In the genomic region with DNA sequence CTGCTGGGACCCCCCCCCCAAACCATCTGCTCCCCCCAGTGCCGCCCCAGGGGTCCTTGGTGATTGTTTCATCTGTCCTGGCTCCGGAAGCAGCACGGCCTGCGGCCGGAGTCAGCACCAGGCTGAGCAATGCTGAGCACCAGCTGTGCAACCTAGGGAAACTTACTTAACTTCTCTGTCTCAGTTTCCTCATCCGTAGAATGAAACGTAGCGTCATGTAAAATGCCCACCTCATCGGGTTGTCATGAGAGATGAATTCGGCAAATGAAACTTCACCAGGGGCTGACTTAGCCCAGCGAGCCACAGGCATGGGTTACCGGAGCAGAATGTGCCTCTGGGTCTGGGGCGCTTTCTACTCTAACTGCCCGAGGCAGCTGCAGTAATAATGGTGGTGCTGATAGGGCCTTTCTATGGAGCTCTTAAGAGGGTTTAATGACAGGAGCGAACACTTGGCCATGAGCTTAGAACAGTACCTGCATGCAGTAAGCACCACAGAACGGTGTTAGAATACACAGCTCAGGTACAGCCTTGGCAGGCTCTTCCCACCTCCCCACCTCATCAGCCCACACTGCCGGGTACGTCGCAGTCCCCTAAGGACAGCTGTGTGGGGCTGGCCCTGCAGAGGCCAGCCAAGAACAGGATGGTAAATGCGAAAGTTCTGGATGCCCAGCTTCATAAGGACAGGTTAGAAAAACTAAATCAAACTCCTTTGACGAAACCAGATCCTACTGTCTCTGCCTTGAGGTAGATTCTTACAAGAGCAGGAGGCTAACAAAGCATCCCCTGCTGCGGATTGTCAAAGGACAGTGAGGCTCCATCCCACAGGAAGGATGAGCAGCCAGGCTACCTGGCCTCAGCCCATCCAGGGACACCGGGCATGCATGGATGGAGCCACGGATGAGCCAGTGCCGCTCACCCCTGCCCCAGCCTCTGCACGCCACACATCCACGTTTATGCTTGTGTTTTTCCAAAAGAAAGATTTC, we compare ENCODE assay signal across 9 cellular contexts. TPM values are rescaled to one million over a fixed set of nuclear protein-coding genes. Genes with fewer than 3 reads are reported as not detected.
DNase-seq lines count a peak whose midpoint lies in the region; ATAC-seq and TF ChIP-seq lines count a peak whose summit lies in the region.
"Had no signal": no experiment of that assay in that cellular context is flagged by ENCODE, and none has a peak within 500 bp of the region (broad histone marks: within the 10 kb centered on the region; RNA-seq: fewer than 3 reads in every experiment).

No MANE protein-coding gene starts in this region.

- H3K27me3 Mint-ChIP-seq in CD4-positive, alpha-beta memory T cell = peaks cover 48 to 54% of the 10 kb centered on the region in 2 donors

- H3K27ac ChIP-seq in CD4-positive, alpha-beta memory T cell (ENCODE audit: low read depth, low read length) = no peak overlapping the region

- no peak for TF ChIP-seq CTCF in retinal pigment epithelial cell (conservative IDR thresholded peaks at IDR 0.05; ENCODE audit: low read depth, low read length)
- TF ChIP-seq CTCF in GM20000 (IDR thresholded peaks at IDR 0.05; ENCODE audit: extremely low read depth, missing control alignments) = no peak

- no peak overlapping the region for H3K27ac Mint-ChIP-seq in CD4-positive, alpha-beta memory T cell

- no peaks in the 10 kb centered on the region for H3K36me3 Mint-ChIP-seq in CD4-positive, alpha-beta memory T cell

- POLR2A ChIA-PET in CD4-positive, alpha-beta memory T cell (lab: Charles Lee; ENCODE audit: partially characterized antibody) = no interaction called here

- peaks cover 0 to 6% (median 0%) of the 10 kb centered on the region in 8 donors for H3K9me3 Mint-ChIP-seq in CD4-positive, alpha-beta memory T cell

- H3K4me1 ChIP-seq in CD4-positive, alpha-beta memory T cell (ENCODE audit: insufficient read depth, low read length) = peaks cover 20% of the 10 kb centered on the region
- peaks cover 25% of the 10 kb centered on the region for H3K4me1 ChIP-seq in iPS-15b (ENCODE audit: control insufficient read depth, insufficient read depth, low read length)

- no peak for DNase-seq in CD4-positive, alpha-beta memory T cell
- DNase-seq in retinal pigment epithelial cell (ENCODE audit: low read depth) (no peak), GM20000 (ENCODE audit: low spot score) (no peak), HPDE6-E6E7 (ENCODE audit: extremely low spot score) (no peak), AML-193 (lab: John Stamatoyannopoulos, UW) (no peak)
- DNase-seq: activated CD8-positive, alpha-beta memory T cell treated with anti-CD3 and anti-CD28 coated beads for 24 hours had no signal

- intact Hi-C loops in CD4-positive, alpha-beta memory T cell (cut with micrococcal nuclease) = no loop called here

- no peaks in the 10 kb centered on the region for H3K9me3 ChIP-seq in CD4-positive, alpha-beta memory T cell (ENCODE audit: control insufficient read depth in 1 of 2, low read length in 2 of 2)
- no peaks in the 10 kb centered on the region for H3K9me3 ChIP-seq in iPS-15b (ENCODE audit: control insufficient read depth, insufficient read depth, low read length)

- H3K36me3 ChIP-seq in CD4-positive, alpha-beta memory T cell (ENCODE audit: insufficient read depth, low read length) = no peaks in the 10 kb centered on the region
- peaks cover 11% of the 10 kb centered on the region for H3K36me3 ChIP-seq in iPS-15b (ENCODE audit: control insufficient read depth, insufficient read depth, low read length)

- peaks cover 14 to 25% (median 18%) of the 10 kb centered on the region in 4 donors for H3K4me1 Mint-ChIP-seq in CD4-positive, alpha-beta memory T cell

- ATAC-seq in SK-N-SH treated with all-trans-retinoic acid at 6 μM for 48 hours (peak; percentile 23), GM21723 (IDR thresholded peaks at IDR 0.05; ENCODE audit: unreplicated experiment) (no peak)

- CTCF ChIA-PET in CD4-positive, alpha-beta memory T cell (lab: Charles Lee; ENCODE audit: partially characterized antibody) = no interaction called here

- H3K4me3 ChIP-seq in CD4-positive, alpha-beta memory T cell (ENCODE audit: low read length in 2 of 2) = no peak overlapping the region
- peak overlapping the region; percentile 39 for H3K4me3 ChIP-seq in iPS-15b (ENCODE audit: low read depth, low read length)
- H3K4me3 ChIP-seq in retinal pigment epithelial cell (ENCODE audit: low read length) = peak overlapping the region; percentile 41

- H3K27me3 ChIP-seq in CD4-positive, alpha-beta memory T cell (ENCODE audit: insufficient read depth, low read length) = peaks cover 22% of the 10 kb centered on the region
- peaks cover 27% of the 10 kb centered on the region for H3K27me3 ChIP-seq in iPS-15b (ENCODE audit: control insufficient read depth, insufficient read depth, low read length)

- H3K9ac ChIP-seq in iPS-15b (ENCODE audit: low read depth, low read length) = no peak overlapping the region

- H3K4me3 Mint-ChIP-seq in CD4-positive, alpha-beta memory T cell = peak overlapping the region in 5 of 8 donors; percentile 6 to 70 (median 35)

TF ChIP-seq in SK-N-SH treated with all-trans-retinoic acid at 6 μM for 48 hours, 23 proteins besides CTCF, POLR2A, EP300 and RAD21:
- TF ChIP-seq ZNF8 (CRISPR knock-in tag; IDR thresholded peaks at IDR 0.05) (no peak), ISL1 (CRISPR knock-in tag; IDR thresholded peaks at IDR 0.05) (no peak), ZC3H10 (CRISPR knock-in tag; IDR thresholded peaks at IDR 0.05) (no peak), RARB (CRISPR knock-in tag; IDR thresholded peaks at IDR 0.05) (no peak), GLIS3 (CRISPR knock-in tag; IDR thresholded peaks at IDR 0.05) (no peak), ARNTL (CRISPR knock-in tag; IDR thresholded peaks at IDR 0.05; ENCODE audit: borderline replicate concordance, low read depth) (no peak)
- TF ChIP-seq, protein P1, sequence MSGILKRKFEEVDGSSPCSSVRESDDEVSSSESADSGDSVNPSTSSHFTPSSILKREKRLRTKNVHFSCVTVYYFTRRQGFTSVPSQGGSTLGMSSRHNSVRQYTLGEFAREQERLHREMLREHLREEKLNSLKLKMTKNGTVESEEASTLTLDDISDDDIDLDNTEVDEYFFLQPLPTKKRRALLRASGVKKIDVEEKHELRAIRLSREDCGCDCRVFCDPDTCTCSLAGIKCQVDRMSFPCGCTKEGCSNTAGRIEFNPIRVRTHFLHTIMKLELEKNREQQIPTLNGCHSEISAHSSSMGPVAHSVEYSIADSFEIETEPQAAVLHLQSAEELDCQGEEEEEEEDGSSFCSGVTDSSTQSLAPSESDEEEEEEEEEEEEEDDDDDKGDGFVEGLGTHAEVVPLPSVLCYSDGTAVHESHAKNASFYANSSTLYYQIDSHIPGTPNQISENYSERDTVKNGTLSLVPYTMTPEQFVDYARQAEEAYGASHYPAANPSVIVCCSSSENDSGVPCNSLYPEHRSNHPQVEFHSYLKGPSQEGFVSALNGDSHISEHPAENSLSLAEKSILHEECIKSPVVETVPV (CRISPR knock-in tag; IDR thresholded peaks at IDR 0.05) = no peak
- TF ChIP-seq, protein P2, sequence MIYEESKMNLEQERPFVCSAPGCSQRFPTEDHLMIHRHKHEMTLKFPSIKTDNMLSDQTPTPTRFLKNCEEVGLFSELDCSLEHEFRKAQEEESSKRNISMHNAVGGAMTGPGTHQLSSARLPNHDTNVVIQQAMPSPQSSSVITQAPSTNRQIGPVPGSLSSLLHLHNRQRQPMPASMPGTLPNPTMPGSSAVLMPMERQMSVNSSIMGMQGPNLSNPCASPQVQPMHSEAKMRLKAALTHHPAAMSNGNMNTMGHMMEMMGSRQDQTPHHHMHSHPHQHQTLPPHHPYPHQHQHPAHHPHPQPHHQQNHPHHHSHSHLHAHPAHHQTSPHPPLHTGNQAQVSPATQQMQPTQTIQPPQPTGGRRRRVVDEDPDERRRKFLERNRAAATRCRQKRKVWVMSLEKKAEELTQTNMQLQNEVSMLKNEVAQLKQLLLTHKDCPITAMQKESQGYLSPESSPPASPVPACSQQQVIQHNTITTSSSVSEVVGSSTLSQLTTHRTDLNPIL (CRISPR knock-in tag; IDR thresholded peaks at IDR 0.05; ENCODE audit: low read depth) = no peak
- TF ChIP-seq, protein P3, sequence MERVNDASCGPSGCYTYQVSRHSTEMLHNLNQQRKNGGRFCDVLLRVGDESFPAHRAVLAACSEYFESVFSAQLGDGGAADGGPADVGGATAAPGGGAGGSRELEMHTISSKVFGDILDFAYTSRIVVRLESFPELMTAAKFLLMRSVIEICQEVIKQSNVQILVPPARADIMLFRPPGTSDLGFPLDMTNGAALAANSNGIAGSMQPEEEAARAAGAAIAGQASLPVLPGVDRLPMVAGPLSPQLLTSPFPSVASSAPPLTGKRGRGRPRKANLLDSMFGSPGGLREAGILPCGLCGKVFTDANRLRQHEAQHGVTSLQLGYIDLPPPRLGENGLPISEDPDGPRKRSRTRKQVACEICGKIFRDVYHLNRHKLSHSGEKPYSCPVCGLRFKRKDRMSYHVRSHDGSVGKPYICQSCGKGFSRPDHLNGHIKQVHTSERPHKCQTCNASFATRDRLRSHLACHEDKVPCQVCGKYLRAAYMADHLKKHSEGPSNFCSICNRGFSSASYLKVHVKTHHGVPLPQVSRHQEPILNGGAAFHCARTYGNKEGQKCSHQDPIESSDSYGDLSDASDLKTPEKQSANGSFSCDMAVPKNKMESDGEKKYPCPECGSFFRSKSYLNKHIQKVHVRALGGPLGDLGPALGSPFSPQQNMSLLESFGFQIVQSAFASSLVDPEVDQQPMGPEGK (CRISPR knock-in tag; IDR thresholded peaks at IDR 0.05; ENCODE audit: borderline replicate concordance) = no peak

RNA-seq across cellular contexts. Expression of a gene that starts 1.5 kb away (rescaled TPM):
- not detected for total RNA-seq in CD4-positive, alpha-beta memory T cell
- under 1 TPM; 0.09 to 0.14 TPM for polyA plus RNA-seq in CD4-positive, alpha-beta memory T cell

Comparison
In these comparisons a context has a peak if more than half of its experiments do, and no peak if none do; other contexts are left out.
1. H3K4me3 ChIP-seq: peak in iPS-15b (single experiment) and retinal pigment epithelial cell (single experiment); none in CD4-positive, alpha-beta memory T cell (0 of 2).